In the genomic region with DNA sequence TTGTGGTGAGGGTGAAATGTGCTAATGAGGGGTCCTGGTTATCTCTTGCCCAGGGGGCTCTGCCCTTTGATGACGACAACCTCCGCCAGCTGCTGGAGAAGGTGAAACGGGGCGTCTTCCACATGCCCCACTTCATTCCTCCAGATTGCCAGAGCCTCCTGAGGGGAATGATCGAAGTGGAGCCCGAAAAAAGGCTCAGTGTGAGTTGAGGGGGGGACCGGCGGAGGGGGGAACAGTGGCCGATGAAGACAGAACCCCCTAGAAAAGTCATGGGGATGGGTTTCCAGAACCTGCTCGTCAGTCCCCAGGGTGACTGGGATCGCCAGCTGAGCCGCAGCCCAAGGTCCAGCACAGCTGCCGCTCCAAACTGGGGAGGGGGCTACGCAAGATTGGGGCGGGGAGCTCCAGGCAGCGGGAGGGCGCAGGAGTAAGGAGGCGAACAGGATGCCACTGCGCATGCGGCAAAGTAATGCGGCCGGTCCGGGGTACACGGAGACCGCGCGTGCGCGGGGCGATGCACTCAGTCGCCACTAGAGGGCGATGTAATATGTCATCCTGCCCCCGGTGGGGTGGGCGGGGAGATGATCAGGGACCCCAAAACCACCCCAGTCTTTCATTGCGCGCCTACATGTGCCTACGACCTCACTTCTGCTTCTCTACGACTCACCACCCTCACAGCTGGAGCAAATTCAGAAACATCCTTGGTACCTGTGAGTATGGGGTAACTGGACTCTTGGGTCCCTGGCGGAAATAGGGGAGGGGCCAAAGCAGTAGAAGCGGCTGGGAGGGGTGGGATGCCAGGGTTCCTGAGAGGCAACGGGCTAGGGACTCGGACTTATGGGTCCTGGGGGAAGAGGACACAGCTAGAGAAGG, we compare ENCODE assay signal across 8 cellular contexts. TPM values are rescaled to one million over a fixed set of nuclear protein-coding genes. Genes with fewer than 3 reads are reported as not detected.
A peak's percentile ranks its signal among the peaks of the same experiment; 100 is the strongest.
DNase-seq lines count a peak whose midpoint lies in the region; ATAC-seq and TF ChIP-seq lines count a peak whose summit lies in the region.

No MANE protein-coding gene starts in this region.

- H3K4me1 ChIP-seq in BLaER1: peaks cover 27% of the 10 kb centered on the region

- peaks cover 8 to 13% (median 9%) of the 10 kb centered on the region in 3 donors for H3K4me1 Mint-ChIP-seq in IgD-negative memory B cell

- H3K9ac ChIP-seq in BLaER1: peak overlapping the region; percentile 70

- H3K4me3 Mint-ChIP-seq in IgD-negative memory B cell: peak overlapping the region; percentile 73 to 90 (median 84)

- H3K27ac Mint-ChIP-seq in IgD-negative memory B cell: peak overlapping the region; percentile 29 to 92 (median 85)

- peaks cover 63% of the 10 kb centered on the region for H3K36me3 ChIP-seq in BLaER1

- no peaks in the 10 kb centered on the region for H3K9me3 ChIP-seq in BLaER1

- no peaks in the 10 kb centered on the region for H4K20me1 ChIP-seq in BLaER1

- H3K27ac ChIP-seq in BLaER1 (peak overlapping the region; percentile 60), substantia nigra (ENCODE audit: low read depth, low read length, poor library complexity, severe bottlenecking) (peak overlapping the region; percentile 84)

- H3K27me3 Mint-ChIP-seq in IgD-negative memory B cell: peaks cover 3% of the 10 kb centered on the region

- H3K4me3 ChIP-seq in BLaER1 (peak overlapping the region; percentile 64), fibroblast of villous mesenchyme (ENCODE audit: low read depth, low read length) (peak overlapping the region; percentile 45)

- peak; percentile 91 for DNase-seq in RPMI8226
- peak; percentile 88 for DNase-seq in activated T-helper 9 cell treated with anti-CD3 and anti-CD28 coated beads, Interleukin-2, amount 50 U/mL, for 16 hours (ENCODE audit: low read depth)
- DNase-seq in fibroblast of villous mesenchyme (ENCODE audit: low read depth): peak; percentile 73
- DNase-seq in nucleus accumbens (lab: John Stamatoyannopoulos, UW): peak in 54 of 56 donors; percentile 36 to 91 (median 74)
- DNase-seq in substantia nigra (lab: John Stamatoyannopoulos, UW): peak in 48 of 49 donors; percentile 20 to 89 (median 74)

- peak; percentile 85 for TF ChIP-seq CTCF in fibroblast of villous mesenchyme (IDR thresholded peaks at IDR 0.05; ENCODE audit: insufficient read depth, low read depth, low read length)

- ATAC-seq in GM19397 (IDR thresholded peaks at IDR 0.05; ENCODE audit: unreplicated experiment): peak; percentile 81

- peak overlapping the region; percentile 89 for H3K4me2 ChIP-seq in BLaER1

- H3K27me3 ChIP-seq in BLaER1: no peaks in the 10 kb centered on the region

- H3K9me3 Mint-ChIP-seq in IgD-negative memory B cell: peaks cover 0 to 2% (median 0%) of the 10 kb centered on the region in 3 donors

- no peaks in the 10 kb centered on the region for H3K36me3 Mint-ChIP-seq in IgD-negative memory B cell

RNA-seq across cellular contexts. Expression of a gene that starts 17.9 kb away (rescaled TPM):
- 0.34 TPM for polyA plus RNA-seq in IgD-negative memory B cell
- total RNA-seq in fibroblast of villous mesenchyme: 5.6 and 6.1 TPM in 2 replicates

RNA-seq across cellular contexts. Expression of a gene that starts 21.8 kb away (rescaled TPM):
- 34.1 TPM for polyA plus RNA-seq in IgD-negative memory B cell
- total RNA-seq in fibroblast of villous mesenchyme: 25.0 and 31.9 TPM in 2 replicates

RNA-seq across cellular contexts. Expression of a gene that starts 23.4 kb away (rescaled TPM):
- polyA plus RNA-seq in IgD-negative memory B cell: not detected
- not detected in 2 replicates for total RNA-seq in fibroblast of villous mesenchyme

RNA-seq across cellular contexts. Expression of a gene that starts 38.0 kb away (rescaled TPM):
- polyA plus RNA-seq in IgD-negative memory B cell: 2.3 TPM
- total RNA-seq in fibroblast of villous mesenchyme: 6.9 and 8.7 TPM in 2 replicates

RNA-seq across cellular contexts. Expression of a gene that starts 42.9 kb away (rescaled TPM):
- 47.0 TPM for polyA plus RNA-seq in IgD-negative memory B cell
- total RNA-seq in fibroblast of villous mesenchyme: 35.1 and 38.9 TPM in 2 replicates

Comparison
In these comparisons a context has a peak if more than half of its experiments do, and no peak if none do; other contexts are left out.
1. Peak in every context shown above with its lines: DNase-seq, ATAC-seq, H3K4me3 ChIP-seq and H3K27ac ChIP-seq.